Comparison of ENCODE assay signal across 1 cellular context in genomic region chr22:25623310-25623734, GRCh38.
TF ChIP-seq lines count a peak whose summit lies in the region.

No MANE protein-coding gene starts in this region.

TF ChIP-seq in GM12878, 131 proteins besides CTCF, POLR2A, EP300 and RAD21 (continued from another document):
- peak; percentile 34; the same call in 1 of the 2 replicates for TF ChIP-seq RELB (IDR thresholded peaks at IDR 0.05; ENCODE audit: low read depth)
- peak; percentile 84 for TF ChIP-seq EED (IDR thresholded peaks at IDR 0.05; ENCODE audit: low read depth)
- peak; percentile 52 for TF ChIP-seq PKNOX1 (IDR thresholded peaks at IDR 0.05)
- TF ChIP-seq HCFC1 (IDR thresholded peaks at IDR 0.05; ENCODE audit: low read length) = no peak
- TF ChIP-seq JUNB (IDR thresholded peaks at IDR 0.05) = peak; percentile 89
- no peak for TF ChIP-seq USF1 (IDR thresholded peaks at IDR 0.05; ENCODE audit: borderline replicate concordance, extremely low read length, insufficient read depth, low read depth, low read length)
- TF ChIP-seq BRCA1 (IDR thresholded peaks at IDR 0.05; ENCODE audit: low read depth, low read length) = no peak
- TF ChIP-seq BACH1 (IDR thresholded peaks at IDR 0.05; ENCODE audit: borderline replicate concordance) = peak; percentile 84
- peak; percentile 71 for TF ChIP-seq ATF7 (IDR thresholded peaks at IDR 0.05; ENCODE audit: low read depth)
- peak; percentile 29 for TF ChIP-seq MXI1 (IDR thresholded peaks at IDR 0.05; ENCODE audit: low read depth, low read length)
- no peak for TF ChIP-seq SPI1 (IDR thresholded peaks at IDR 0.05; ENCODE audit: borderline replicate concordance, insufficient read depth, low read depth, low read length)
- peak; percentile 60 for TF ChIP-seq CREM (IDR thresholded peaks at IDR 0.05; ENCODE audit: low read depth)
- TF ChIP-seq REST (IDR thresholded peaks at IDR 0.05; ENCODE audit: low read depth, low read length) = no peak
- TF ChIP-seq CBFB (IDR thresholded peaks at IDR 0.05; ENCODE audit: low read depth) = peak; percentile 74; the same call in 1 of the 2 replicates
- peak; percentile 65; the same call in 1 of the 2 replicates for TF ChIP-seq ZNF687 (IDR thresholded peaks at IDR 0.05)
- peak; percentile 58; the same call in 1 of the 2 replicates for TF ChIP-seq MLLT1 (IDR thresholded peaks at IDR 0.05)
- TF ChIP-seq RFX5 (IDR thresholded peaks at IDR 0.05; ENCODE audit: low read depth, low read length) = no peak
- peak; percentile 65 to 74 for TF ChIP-seq BHLHE40 (IDR thresholded peaks at IDR 0.05; ENCODE audit: borderline replicate concordance in 1 of 2, low read depth in 2 of 2, low read length in 1 of 2)
- no peak for TF ChIP-seq HDAC2 (IDR thresholded peaks at IDR 0.05)
- 0 out of 3 replicates have a peak, but pooled peaks have one; percentile 31 for TF ChIP-seq POU2F2 (IDR thresholded peaks at IDR 0.05; ENCODE audit: borderline replicate concordance, low read depth, low read length)
- no peak for TF ChIP-seq MYC (IDR thresholded peaks at IDR 0.05; ENCODE audit: insufficient read depth, insufficient read length, insufficient replicate concordance, low read length, severe bottlenecking)
- TF ChIP-seq BCL3 (IDR thresholded peaks at IDR 0.05; ENCODE audit: borderline replicate concordance, insufficient read depth, low read depth, low read length, poor library complexity, severe bottlenecking) = peak; percentile 37
- no peak for TF ChIP-seq YBX1 (IDR thresholded peaks at IDR 0.05)
- peak; percentile 83 for TF ChIP-seq NBN (IDR thresholded peaks at IDR 0.05)
- 0 out of 2 replicates have a peak, but pooled peaks have one; percentile 27 for TF ChIP-seq NKRF (conservative IDR thresholded peaks at IDR 0.05)
- TF ChIP-seq DPF2 (IDR thresholded peaks at IDR 0.05) = peak; percentile 93
- TF ChIP-seq FOXM1 (IDR thresholded peaks at IDR 0.05; ENCODE audit: low read depth, low read length) = peak; percentile 51; the same call in 1 of the 2 replicates
- peak; percentile 58 for TF ChIP-seq SKIL (IDR thresholded peaks at IDR 0.05; ENCODE audit: low read depth, poor library complexity, severe bottlenecking)
- TF ChIP-seq KAT2A (conservative IDR thresholded peaks at IDR 0.05; ENCODE audit: control insufficient read depth, low read depth, low read length) = no peak
- no peak for TF ChIP-seq NR2C2 (IDR thresholded peaks at IDR 0.05; ENCODE audit: borderline replicate concordance, control insufficient read depth, insufficient read length, low read depth)
- peak; percentile 98 for TF ChIP-seq MTA2 (IDR thresholded peaks at IDR 0.05; ENCODE audit: low read depth)
- 0 out of 2 replicates have a peak, but pooled peaks have one; percentile 21 for TF ChIP-seq TCF3 (IDR thresholded peaks at IDR 0.05; ENCODE audit: borderline replicate concordance, insufficient read depth, low read depth, low read length)
- peak; percentile 42; the same call in 1 of the 2 replicates for TF ChIP-seq CHD2 (IDR thresholded peaks at IDR 0.05; ENCODE audit: borderline replicate concordance, low read depth, low read length)
- TF ChIP-seq KLF5 (IDR thresholded peaks at IDR 0.05; ENCODE audit: partially characterized antibody) = no peak
- TF ChIP-seq IKZF2 (IDR thresholded peaks at IDR 0.05) = peak; percentile 86 to 88
- no peak for TF ChIP-seq SP1 (IDR thresholded peaks at IDR 0.05; ENCODE audit: low read depth, low read length)
- no peak for TF ChIP-seq ZSCAN29 (IDR thresholded peaks at IDR 0.05)
- TF ChIP-seq ASH2L (IDR thresholded peaks at IDR 0.05; ENCODE audit: borderline replicate concordance, low read depth) = no peak
- peak; percentile 35 for TF ChIP-seq MEF2B (IDR thresholded peaks at IDR 0.05; ENCODE audit: partially characterized antibody, poor library complexity, severe bottlenecking)
